27 cellular contexts compared by ENCODE assay signal in genomic region chr2:175259164-175259563, GRCh38.
"Had no signal": no experiment of that assay in that cellular context is flagged by ENCODE, and none has a peak within 500 bp of the region (broad histone marks: within the 10 kb centered on the region; RNA-seq: fewer than 3 reads in every experiment).

No MANE protein-coding gene starts in this region.

- H3K27ac ChIP-seq: stomach, suprapubic skin, testis, thoracic aorta, thyroid gland, tibial artery, tibial nerve, transverse colon, upper lobe of left lung, upper lobe of right lung, uterus, vagina had no signal

- H3K4me3 ChIP-seq: stomach, suprapubic skin, testis, thoracic aorta, thyroid gland, tibial artery, tibial nerve, transverse colon, upper lobe of left lung, upper lobe of right lung, uterus, vagina had no signal

- H3K36me3 ChIP-seq: stomach, suprapubic skin, thoracic aorta, thyroid gland, tibial artery, tibial nerve, transverse colon, upper lobe of left lung, upper lobe of right lung, uterus, vagina had no signal

- DNase-seq: stimulated activated CD4-positive, alpha-beta T cell treated with anti-CD3 and anti-CD28 coated beads, Interleukin-2, amount 100 ng/mL, for 48 hours; stimulated activated CD4-positive, alpha-beta T cell treated with anti-CD3 and anti-CD28 coated beads, Interleukin-4, amount 100 ng/mL, for 1 hour; stimulated activated CD4-positive, alpha-beta T cell treated with anti-CD3 and anti-CD28 coated beads, Interleukin-4, amount 100 ng/mL, for 24 hours; stimulated activated CD4-positive, alpha-beta T cell treated with anti-CD3 and anti-CD28 coated beads, Interleukin-4, amount 100 ng/mL, for 4 hours; stimulated activated CD8-positive, alpha-beta memory T cell treated with anti-CD3 and anti-CD28 coated beads, Interleukin-4, amount 100 ng/mL, for 48 hours; stimulated activated naive B cell treated with anti-CD40 and anti-IgM and Interleukin-4, amounts not matched to agents 10 μg/mL and 1 μg/mL and 100 μg/mL, for 72 hours; stimulated activated naive CD4-positive, alpha-beta T cell; stimulated activated naive CD4-positive, alpha-beta T cell treated with Interleukin-2 at 50 U/mL for 16 hours; stimulated activated naive CD8-positive, alpha-beta T cell treated with anti-CD3 and anti-CD28 coated beads, Interleukin-15, amount 100 ng/mL, for 72 hours; stimulated activated naive CD8-positive, alpha-beta T cell treated with anti-CD3 and anti-CD28 coated beads, Interleukin-15, Interleukin-2, amounts not matched to agents 100 U/mL and 50 U/mL, for 24 hours; stomach; substantia nigra; testis; thyroid gland; tibial artery; transverse colon; trophoblast cell; upper lobe of left lung; upper lobe of right lung; uterus had no signal

- H3K4me1 ChIP-seq: stomach, suprapubic skin, testis, thyroid gland, tibial artery, tibial nerve, transverse colon, upper lobe of left lung, upper lobe of right lung, uterus, vagina had no signal

- H3K27me3 ChIP-seq: testis, thyroid gland, upper lobe of left lung, uterus, vagina had no signal

- ATAC-seq: stimulated activated effector memory CD8-positive, alpha-beta T cell treated with anti-CD3 and anti-CD28 coated beads, Interleukin-12 subunit alpha, Interleukin-12 subunit beta, amount 100 ng/mL, for 72 hours; stimulated activated memory B cell treated with anti-CD40 and anti-IgM and Interleukin-4, amounts not matched to agents 10 μg/mL and 1 μg/mL and 100 μg/mL, for 72 hours; stimulated activated naive B cell treated with anti-CD40 and anti-IgM and Interleukin-4, amounts not matched to agents 10 μg/mL and 1 μg/mL and 100 μg/mL, for 72 hours; stimulated activated naive CD8-positive, alpha-beta T cell treated with anti-CD3 and anti-CD28 coated beads, Interleukin-15, amount 100 ng/mL, for 72 hours; stimulated activated naive CD8-positive, alpha-beta T cell treated with anti-CD3 and anti-CD28 coated beads, Interleukin-15, Interleukin-2, amounts not matched to agents 100 U/mL and 50 U/mL, for 24 hours; upper lobe of right lung had no signal

- H3K9me3 ChIP-seq: suprapubic skin, testis, thoracic aorta, thyroid gland, transverse colon, upper lobe of left lung, upper lobe of right lung, uterus, vagina had no signal

- FAIRE-seq: urothelium cell line had no signal
